Comparison of ENCODE assay signal across 11 cellular contexts in genomic region chr1:12339410-12339809, GRCh38.
A peak's percentile ranks its signal among the peaks of the same experiment; 100 is the strongest.
DNase-seq lines count a peak whose midpoint lies in the region; ATAC-seq and TF ChIP-seq lines count a peak whose summit lies in the region.
"Had no signal": no experiment of that assay in that cellular context is flagged by ENCODE, and none has a peak within 500 bp of the region (broad histone marks: within the 10 kb centered on the region; RNA-seq: fewer than 3 reads in every experiment).

No MANE protein-coding gene starts in this region.

- no peaks in the 10 kb centered on the region for H3K9me3 ChIP-seq in H9 (ENCODE audit: control insufficient read depth, low read depth, low read length)
- no peaks in the 10 kb centered on the region for H3K9me3 ChIP-seq in hepatocyte (ENCODE audit: low read depth)
- no peaks in the 10 kb centered on the region for H3K9me3 ChIP-seq in stomach smooth muscle (ENCODE audit: control insufficient read depth in 2 of 2, low read length in 2 of 2)

- H2AK5ac ChIP-seq in H9 (ENCODE audit: insufficient read length, low read length): no peak overlapping the region

- H3K27ac ChIP-seq in H9 (ENCODE audit: insufficient read length, low read depth, low read length) (no peak overlapping the region), hepatocyte (peak overlapping the region; percentile 31), stomach smooth muscle (ENCODE audit: low read length) (peak overlapping the region; percentile 25)

- no peak overlapping the region for H3K18ac ChIP-seq in H9 (ENCODE audit: insufficient read length, low read depth, low read length)

- no peak overlapping the region for H3K56ac ChIP-seq in H9 (ENCODE audit: insufficient read length, low read depth, low read length)

- in situ Hi-C loops in astrocyte of the cerebellum (cut with HindIII; ENCODE audit: low sequenced_read_pairs): loop anchor here (10.0 kb wide), 1 partner anchor 295 kb away; no protein-coding TSS in a partner anchor

- no peaks in the 10 kb centered on the region for H3K27me3 ChIP-seq in H9 (ENCODE audit: insufficient read depth, low read length)
- no peaks in the 10 kb centered on the region for H3K27me3 ChIP-seq in hepatocyte
- no peaks in the 10 kb centered on the region for H3K27me3 ChIP-seq in stomach smooth muscle (ENCODE audit: control insufficient read depth in 1 of 2, insufficient read depth in 2 of 2, low read length in 2 of 2)

- no peaks in the 10 kb centered on the region for H3K9me2 ChIP-seq in hepatocyte (replicated peaks; ENCODE audit: insufficient read depth)

- H3K4me1 ChIP-seq in H9 (ENCODE audit: insufficient read depth, low read length) (peaks cover 3% of the 10 kb centered on the region; the same call in 1 of the 2 replicates), hepatocyte (ENCODE audit: insufficient read depth) (peaks cover 21% of the 10 kb centered on the region), stomach smooth muscle (ENCODE audit: control insufficient read depth, insufficient read depth, low read length) (peaks cover 20% of the 10 kb centered on the region)

- H3K27ac Mint-ChIP-seq in H9: no peak overlapping the region
- H3K27ac Mint-ChIP-seq: activated naive CD4-positive, alpha-beta T cell treated with anti-CD3 and anti-CD28 coated beads, Interleukin-2, amount 10 ng/mL, durations not matched to agents 7 days and 5 days had no signal

- H4K20me1 ChIP-seq in H9 (ENCODE audit: control insufficient read depth, insufficient read depth, insufficient read length) (no peaks in the 10 kb centered on the region), hepatocyte (ENCODE audit: insufficient read depth, poor library complexity, severe bottlenecking) (no peaks in the 10 kb centered on the region)

- no peak overlapping the region for H3K9ac ChIP-seq in H9 (ENCODE audit: extremely low read depth, insufficient read length, low read length)
- H3K9ac ChIP-seq in stomach smooth muscle (ENCODE audit: low read length in 2 of 2): no peak overlapping the region

- TF ChIP-seq CTCF in H9 (conservative IDR thresholded peaks at IDR 0.05) (peak; percentile 59), astrocyte of the cerebellum (IDR thresholded peaks at IDR 0.05; ENCODE audit: low read depth, low read length, missing control alignments) (peak; percentile 26), hepatocyte (IDR thresholded peaks at IDR 0.05; ENCODE audit: poor library complexity) (peak; percentile 18)

- no peak overlapping the region for H2BK20ac ChIP-seq in H9 (ENCODE audit: low read depth, low read length, poor library complexity, severe bottlenecking)

- no peaks in the 10 kb centered on the region for H3K23me2 ChIP-seq in H9 (ENCODE audit: insufficient read length, low read depth, low read length, poor library complexity, severe bottlenecking)

- no peak overlapping the region for H4K91ac ChIP-seq in H9 (ENCODE audit: insufficient read length, low read depth, low read length)

- no peaks in the 10 kb centered on the region for H3K9me3 Mint-ChIP-seq in H9
- H3K9me3 Mint-ChIP-seq: activated naive CD4-positive, alpha-beta T cell treated with anti-CD3 and anti-CD28 coated beads, Interleukin-2, amount 10 ng/mL, durations not matched to agents 7 days and 5 days; naive thymus-derived CD8-positive, alpha-beta T cell had no signal

- H4K5ac ChIP-seq in H9 (ENCODE audit: insufficient read length, low read depth, low read length): no peak overlapping the region

- H3K23ac ChIP-seq in H9 (ENCODE audit: insufficient read length, low read depth, low read length): no peak overlapping the region

- H3K4me2 ChIP-seq in H9 (ENCODE audit: insufficient read depth, insufficient read length, low read length) (no peak overlapping the region), hepatocyte (peak overlapping the region; percentile 10)

- no peak overlapping the region for H3K14ac ChIP-seq in H9 (ENCODE audit: insufficient read depth, low read length)

- H3K36me3 ChIP-seq in hepatocyte (replicated peaks; ENCODE audit: insufficient read depth, low read depth): no peaks in the 10 kb centered on the region
- peaks cover 11 to 28% of the 10 kb centered on the region in 2 donors for H3K36me3 ChIP-seq in stomach smooth muscle (ENCODE audit: control insufficient read depth in 2 of 2, insufficient read depth in 2 of 2, low read length in 2 of 2)

- H3K79me1 ChIP-seq in H9 (ENCODE audit: insufficient read depth, low read depth, low read length, poor library complexity, severe bottlenecking): no peaks in the 10 kb centered on the region

- ATAC-seq in HG02840 (IDR thresholded peaks at IDR 0.05; ENCODE audit: low FRiP score, unreplicated experiment): no peak
- ATAC-seq: naive thymus-derived CD8-positive, alpha-beta T cell had no signal

- H2BK15ac ChIP-seq in H9 (ENCODE audit: low read depth, low read length): no peak overlapping the region

- no peak overlapping the region for H3K4me3 Mint-ChIP-seq in H9
- H3K4me3 Mint-ChIP-seq: activated naive CD4-positive, alpha-beta T cell treated with anti-CD3 and anti-CD28 coated beads, Interleukin-2, amount 10 ng/mL, durations not matched to agents 7 days and 5 days; naive thymus-derived CD8-positive, alpha-beta T cell had no signal

- no peaks in the 10 kb centered on the region for H3K27me3 Mint-ChIP-seq in H9 (ENCODE audit: low read depth)
- H3K27me3 Mint-ChIP-seq: activated naive CD4-positive, alpha-beta T cell treated with anti-CD3 and anti-CD28 coated beads, Interleukin-2, amount 10 ng/mL, durations not matched to agents 7 days and 5 days; naive thymus-derived CD8-positive, alpha-beta T cell had no signal

- peaks cover 17 to 32% of the 10 kb centered on the region in 2 experiments for H3K4me1 Mint-ChIP-seq in H9

- no peak overlapping the region for H3K4ac ChIP-seq in H9 (ENCODE audit: low read depth, low read length)

- H3K36me3 Mint-ChIP-seq in H9 (ENCODE audit: insufficient read depth in 1 of 3, low read depth in 3 of 3): peaks cover 2 to 17% (median 13%) of the 10 kb centered on the region in 3 experiments; a peak in 5 of 7 replicates

- DNase-seq in H9 (no peak), astrocyte of the cerebellum (ENCODE audit: low read depth) (no peak), hepatocyte (ENCODE audit: low spot score) (peak; percentile 11), GM03348 (ENCODE audit: low spot score) (no peak), NCI-H774 (lab: John Stamatoyannopoulos, UW) (no peak)
- DNase-seq in stimulated activated CD4-positive, alpha-beta T cell treated with anti-CD3 and anti-CD28 coated beads, Interleukin-4, amount 100 ng/mL, for 1 hour: no peak
- DNase-seq: activated CD4-positive, CD25-positive, alpha-beta regulatory T cell treated with anti-CD3 and anti-CD28 coated beads, Interleukin-2, amount 50 U/mL, for 72 hours; activated naive CD4-positive, alpha-beta T cell treated with anti-CD3 and anti-CD28 coated beads, Interleukin-2, amount 10 ng/mL, durations not matched to agents 7 days and 5 days; naive thymus-derived CD8-positive, alpha-beta T cell had no signal

- H4K8ac ChIP-seq in H9 (replicated peaks; ENCODE audit: insufficient read length, low read depth, low read length): no peak overlapping the region

- no peak overlapping the region for H3K4me3 ChIP-seq in astrocyte of the cerebellum (ENCODE audit: low read depth, low read length)
- H3K4me3 ChIP-seq in hepatocyte: no peak overlapping the region
- H3K4me3 ChIP-seq in stomach smooth muscle (ENCODE audit: low read length in 2 of 2): no peak overlapping the region

- no peak overlapping the region for H2BK12ac ChIP-seq in H9 (ENCODE audit: insufficient read length, low read depth, low read length)

- H2AFZ ChIP-seq in H9 (ENCODE audit: low read length): no peak overlapping the region
- no peak overlapping the region for H2AFZ ChIP-seq in hepatocyte

- H3K79me2 ChIP-seq in H9 (ENCODE audit: insufficient read depth, low read length): no peaks in the 10 kb centered on the region
- no peaks in the 10 kb centered on the region for H3K79me2 ChIP-seq in hepatocyte

- no CpG with 5 or more reads among the region's 3 CpGs for WGBS in H9 (ENCODE audit: extremely low coverage, insufficient read length, low lambda C conversion rate)
- 60% methylated on average over 3 of the region's 3 CpGs for WGBS in hepatocyte (ENCODE audit: low lambda C conversion rate, missing lambda C conversion rate)

- no peak overlapping the region for H3T11ph ChIP-seq in H9 (ENCODE audit: low read length)

- H2BK120ac ChIP-seq in H9 (ENCODE audit: low read depth, low read length, poor library complexity, severe bottlenecking): no peak overlapping the region

- no peak overlapping the region for H2BK5ac ChIP-seq in H9 (ENCODE audit: insufficient read length, low read length)
